In the genomic region with DNA sequence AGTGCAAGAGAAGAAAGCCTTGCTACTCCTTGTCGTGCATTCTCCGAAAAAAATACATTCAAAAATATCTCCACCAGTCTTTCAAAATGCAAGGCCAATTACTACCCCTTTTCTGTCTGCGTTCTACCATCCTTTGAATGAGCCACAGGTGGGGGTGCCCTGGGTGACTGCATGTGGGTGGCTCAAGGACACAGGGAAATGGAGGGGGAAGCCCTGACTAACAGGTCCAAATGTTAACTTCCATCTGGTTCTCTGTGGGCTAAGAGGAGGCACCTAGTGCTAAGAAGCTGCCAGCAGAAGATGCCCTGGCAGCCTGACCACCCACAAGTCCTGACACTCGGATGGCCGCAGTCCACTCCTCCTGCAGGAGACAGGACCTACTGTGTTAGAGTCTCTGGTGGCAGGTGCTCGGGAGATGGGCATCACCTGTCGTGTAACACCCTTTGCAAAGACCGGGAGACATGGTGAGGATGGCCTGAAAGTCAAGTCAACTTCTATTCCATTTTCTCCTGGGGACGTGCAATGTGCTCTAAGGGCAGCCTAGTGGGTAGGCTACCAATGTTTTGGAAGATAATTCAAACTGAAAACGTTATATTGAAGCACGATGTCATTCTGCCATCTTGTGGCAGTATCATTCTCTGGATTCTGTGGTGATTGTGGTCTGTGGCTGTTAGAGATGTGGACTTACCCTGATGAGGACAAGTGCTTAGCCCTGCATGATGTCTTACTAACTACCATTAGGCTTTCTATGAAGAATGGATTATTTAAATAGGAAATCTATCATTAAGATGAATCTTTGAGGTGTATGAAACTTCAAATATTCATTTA, we compare ENCODE assay signal across 8 cellular contexts. TPM values are rescaled to one million over a fixed set of nuclear protein-coding genes. Genes with fewer than 3 reads are reported as not detected.
DNase-seq lines count a peak whose midpoint lies in the region; ATAC-seq and TF ChIP-seq lines count a peak whose summit lies in the region.

No MANE protein-coding gene starts in this region.

- peaks cover 6 to 12% (median 6%) of the 10 kb centered on the region in 5 donors for H3K36me3 Mint-ChIP-seq in naive thymus-derived CD4-positive, alpha-beta T cell

- ATAC-seq in GM21360 (IDR thresholded peaks at IDR 0.05; ENCODE audit: unreplicated experiment), result peak; percentile 92
- ATAC-seq in naive thymus-derived CD4-positive, alpha-beta T cell, result peak; percentile 85
- ATAC-seq in HG03135 (IDR thresholded peaks at IDR 0.05; ENCODE audit: unreplicated experiment), result no peak

- peaks cover 3 to 28% (median 7%) of the 10 kb centered on the region in 11 donors for H3K9me3 Mint-ChIP-seq in naive thymus-derived CD4-positive, alpha-beta T cell

- CTCF ChIA-PET in naive thymus-derived CD4-positive, alpha-beta T cell (lab: Charles Lee), result interaction anchor here (1.0 to 2.4 kb wide), 6 partner anchors 10 to 768 kb away, joined by 3 to 10 read pairs (median 4); a partner anchor contains a TSS

- H3K4me3 ChIP-seq in HL-60 (replicated peaks; ENCODE audit: insufficient read depth, low read length) (no peak overlapping the region), dorsolateral prefrontal cortex (no peak overlapping the region)
- no peak overlapping the region for H3K4me3 ChIP-seq in naive thymus-derived CD4-positive, alpha-beta T cell (ENCODE audit: low read length)

- peaks cover 0 to 5% (median 0%) of the 10 kb centered on the region in 3 experiments for H3K9me3 ChIP-seq in naive thymus-derived CD4-positive, alpha-beta T cell (ENCODE audit: control insufficient read depth in 2 of 3, low read length in 3 of 3)

- H3K4me1 Mint-ChIP-seq in naive thymus-derived CD4-positive, alpha-beta T cell, result peaks cover 0 to 7% (median 0%) of the 10 kb centered on the region in 7 donors

- H3K27me3 Mint-ChIP-seq in naive thymus-derived CD4-positive, alpha-beta T cell, result peaks cover 0 to 28% (median 3%) of the 10 kb centered on the region in 5 donors

- H3K27ac ChIP-seq in HL-60 (replicated peaks), result no peak overlapping the region
- no peak overlapping the region for H3K27ac ChIP-seq in dorsolateral prefrontal cortex
- no peak overlapping the region for H3K27ac ChIP-seq in naive thymus-derived CD4-positive, alpha-beta T cell (ENCODE audit: low read depth, low read length)

- H3K27me3 ChIP-seq in HL-60 (ENCODE audit: insufficient read depth, poor library complexity, severe bottlenecking), result no peaks in the 10 kb centered on the region
- peaks cover 0 to 4% (median 0%) of the 10 kb centered on the region in 45 donors for H3K27me3 ChIP-seq in dorsolateral prefrontal cortex
- no peaks in the 10 kb centered on the region for H3K27me3 ChIP-seq in naive thymus-derived CD4-positive, alpha-beta T cell (ENCODE audit: control insufficient read depth in 2 of 2, insufficient read depth in 2 of 2, low read length in 2 of 2)

- peak; percentile 3 for DNase-seq in NCI-H345 (lab: John Stamatoyannopoulos, UW)
- no peak for DNase-seq in NCI-H345 treated with DMSO at 0.1 percent for 48 hours (lab: John Stamatoyannopoulos, UW; ENCODE audit: unreplicated experiment)
- DNase-seq in HL-60 (ENCODE audit: low read depth in 1 of 2, low spot score in 1 of 2), result peak in 1 of 2 experiments; percentile 46
- peak; percentile 43 for DNase-seq in SW480 (ENCODE audit: low spot score)
- no peak for DNase-seq in dorsolateral prefrontal cortex
- DNase-seq in naive thymus-derived CD4-positive, alpha-beta T cell, result peak in 7 of 9 donors; percentile 23 to 55 (median 40)

- POLR2A ChIA-PET in naive thymus-derived CD4-positive, alpha-beta T cell (lab: Charles Lee), result no interaction called here

- intact Hi-C loops in dorsolateral prefrontal cortex (cut with DNase I), result loop anchor here in 1 of 2 donors (2.0 kb wide), 1 partner anchor 79 kb away; no protein-coding TSS in a partner anchor
- intact Hi-C loops in naive thymus-derived CD4-positive, alpha-beta T cell (cut with micrococcal nuclease), result loop anchor here (1.0 to 10.0 kb wide), 6 partner anchors 78 to 767 kb away; a partner anchor contains a TSS

- peak; percentile 21 for TF ChIP-seq CTCF in HL-60 (IDR thresholded peaks at IDR 0.05; ENCODE audit: insufficient read depth, low read length)
- TF ChIP-seq CTCF in dorsolateral prefrontal cortex (IDR thresholded peaks at IDR 0.05 in 54 of 56, conservative IDR thresholded peaks at IDR 0.05 in 2 of 56; ENCODE audit: low read depth in 1 of 56, partially characterized antibody in 56 of 56), result peak; percentile 11 to 79 (median 60)

- H3K4me3 Mint-ChIP-seq in naive thymus-derived CD4-positive, alpha-beta T cell, result no peak overlapping the region

- H3K4me1 ChIP-seq in naive thymus-derived CD4-positive, alpha-beta T cell (ENCODE audit: control insufficient read depth in 2 of 2, insufficient read depth in 2 of 2, low read length in 2 of 2), result no peaks in the 10 kb centered on the region

- no peak overlapping the region for H3K27ac Mint-ChIP-seq in naive thymus-derived CD4-positive, alpha-beta T cell

- H3K36me3 ChIP-seq in naive thymus-derived CD4-positive, alpha-beta T cell (ENCODE audit: control insufficient read depth in 2 of 3, insufficient read depth in 3 of 3, low read length in 3 of 3), result no peaks in the 10 kb centered on the region

RNA-seq across cellular contexts. Expression of a gene that starts 27.4 kb away (rescaled TPM):
- total RNA-seq in dorsolateral prefrontal cortex, result 10 to 100 TPM; 28.4 to 54.8 (median 42.0) TPM
- total RNA-seq in naive thymus-derived CD4-positive, alpha-beta T cell, result 10 to 100 TPM; 59.1 to 79.2 (median 74.2) TPM
- 10 to 100 TPM in 1 of 2 donors, 1 to 10 TPM in 1; 8.7 to 18.9 TPM for polyA plus RNA-seq in naive thymus-derived CD4-positive, alpha-beta T cell

RNA-seq across cellular contexts. Expression of a gene that starts 50.7 kb away (rescaled TPM):
- 10 to 100 TPM in 6 of 120 experiments, 1 to 10 TPM in 114; 1.5 to 11.9 (median 6.5) TPM for total RNA-seq in dorsolateral prefrontal cortex
- total RNA-seq in naive thymus-derived CD4-positive, alpha-beta T cell, result not detected
- not detected for polyA plus RNA-seq in naive thymus-derived CD4-positive, alpha-beta T cell

Comparison
In these comparisons a context has a peak if more than half of its experiments do, and no peak if none do; other contexts are left out.
1. DNase-seq: peak in NCI-H345 (single experiment), SW480 (single experiment) and naive thymus-derived CD4-positive, alpha-beta T cell (7 of 9); none in NCI-H345 treated with DMSO at 0.1 percent for 48 hours (single experiment) and dorsolateral prefrontal cortex (0 of 10).